9 cellular contexts compared by ENCODE assay signal in the genomic region with DNA sequence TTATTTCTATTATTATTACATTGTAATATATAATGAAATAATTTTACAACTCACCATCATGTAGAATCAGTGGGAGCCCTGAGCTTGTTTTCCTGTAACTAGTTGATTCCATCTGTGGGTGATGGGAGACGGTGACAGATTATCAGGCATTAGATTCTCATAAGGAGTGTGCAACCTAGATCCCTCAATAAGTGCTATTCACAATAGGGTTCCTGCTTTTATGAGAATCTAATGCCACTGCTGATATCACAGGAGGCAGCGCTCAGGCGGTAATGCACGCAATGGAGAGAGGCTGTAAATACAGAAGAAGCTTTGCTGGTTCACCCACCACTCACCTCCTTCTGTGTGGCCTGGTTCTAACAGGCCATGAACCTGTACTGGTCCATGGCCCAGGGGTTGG.
"Had no signal": no experiment of that assay in that cellular context is flagged by ENCODE, and none has a peak within 500 bp of the region (broad histone marks: within the 10 kb centered on the region; RNA-seq: fewer than 3 reads in every experiment).

No MANE protein-coding gene starts in this region.

- H2AFZ ChIP-seq: GM23248, GM23338 had no signal

- DNase-seq: GM23248, GOT3, H7, H9, HCEC 1CT, HFFc6 had no signal

- H3K9ac ChIP-seq: GM23248 had no signal

- H3K4me2 ChIP-seq: GM23338 had no signal

- H3K4me1 ChIP-seq: HAP-1 had no signal

- H3K36me3 ChIP-seq: HAP-1 had no signal

- H3K9me3 ChIP-seq: HAP-1 had no signal

- H3K4me3 ChIP-seq: GM23248, GM23338, HAP-1 had no signal

- H3K27ac ChIP-seq: GM23248 had no signal

- ATAC-seq: GM23338, HCT116 had no signal
